In the genomic region with DNA sequence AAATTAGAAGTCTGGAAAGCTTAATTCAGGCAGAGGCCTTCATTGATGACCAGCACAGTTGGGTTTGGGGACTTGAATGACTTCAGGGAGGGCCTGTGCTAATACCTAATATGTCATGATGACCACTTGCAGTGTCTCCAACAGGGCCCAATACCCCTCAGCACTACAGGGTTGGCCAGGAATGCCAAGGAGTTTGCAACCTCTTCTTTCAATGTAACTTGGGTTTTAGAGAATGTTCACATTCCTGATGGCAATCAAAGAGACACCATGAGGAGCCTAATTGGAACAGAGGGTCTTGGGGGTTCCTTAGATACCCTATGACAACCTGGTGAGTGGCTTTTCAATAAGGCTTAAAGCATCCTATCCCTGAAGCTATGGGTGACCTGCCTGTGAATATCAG, we compare ENCODE assay signal across 8 cellular contexts. TPM values are rescaled to one million over a fixed set of nuclear protein-coding genes. Genes with fewer than 3 reads are reported as not detected.
"Had no signal": no experiment of that assay in that cellular context is flagged by ENCODE, and none has a peak within 500 bp of the region (broad histone marks: within the 10 kb centered on the region; RNA-seq: fewer than 3 reads in every experiment).

No MANE protein-coding gene starts in this region.

- H3K27ac ChIP-seq: HL-60 had no signal

- H3K4me3 Mint-ChIP-seq: IgD-negative memory B cell had no signal

- DNase-seq: IMR-90, KBM-7 had no signal

- H3K36me3 Mint-ChIP-seq: IgD-negative memory B cell had no signal

- H3K4me1 Mint-ChIP-seq: IgD-negative memory B cell had no signal

- H3K4me3 ChIP-seq: K562 had no signal

- H3K27ac Mint-ChIP-seq: IgD-negative memory B cell had no signal

RNA-seq across cellular contexts. Expression of a gene that starts 52.4 kb away (rescaled TPM):
- total RNA-seq: HepG2, HT-29, HT1080, IMR-90, K562 had no signal
